11 cellular contexts compared by ENCODE assay signal in genomic region chr2:10400978-10401951, GRCh38. TPM values are rescaled to one million over a fixed set of nuclear protein-coding genes. Genes with fewer than 3 reads are reported as not detected.
DNase-seq lines count a peak whose midpoint lies in the region; ATAC-seq and TF ChIP-seq lines count a peak whose summit lies in the region.
"Had no signal": no experiment of that assay in that cellular context is flagged by ENCODE, and none has a peak within 500 bp of the region (broad histone marks: within the 10 kb centered on the region; RNA-seq: fewer than 3 reads in every experiment).

No MANE protein-coding gene starts in this region.

- TF ChIP-seq EP300 in transverse colon (IDR thresholded peaks at IDR 0.05; ENCODE audit: low read depth), result no peak

- H3K36me3 Mint-ChIP-seq in activated naive CD4-positive, alpha-beta T cell treated with anti-CD3 and anti-CD28 coated beads, Interleukin-2, amount 10 ng/mL, durations not matched to agents 7 days and 5 days, result peaks cover 39% of the 10 kb centered on the region
- no peaks in the 10 kb centered on the region for H3K36me3 Mint-ChIP-seq in activated naive CD8-positive, alpha-beta T cell

- H3K4me3 ChIP-seq in lung (no peak overlapping the region), transverse colon (no peak overlapping the region)
- H3K4me3 ChIP-seq: cardiac muscle cell had no signal

- H3K27me3 ChIP-seq in lung (ENCODE audit: control insufficient read depth, insufficient read depth), result no peaks in the 10 kb centered on the region
- H3K27me3 ChIP-seq in transverse colon, result no peaks in the 10 kb centered on the region
- H3K27me3 ChIP-seq: cardiac muscle cell, foreskin keratinocyte had no signal

- intact Hi-C loops in transverse colon (cut with DNase I; ENCODE audit: low total_unique reads), result no loop called here

- in situ Hi-C loops in transverse colon (cut with MboI; ENCODE audit: low pct_ligation_motif_present in 1 of 4, low pct_unique_long_range_greater_than_20kb in 1 of 4, low sequenced_read_pairs in 3 of 4), result loop anchor here in 2 of 4 donors (25.0 kb wide), 2 partner anchors 114 to 264 kb away; no protein-coding TSS in a partner anchor

- peak overlapping the region; percentile 76 for H3K27ac Mint-ChIP-seq in activated naive CD4-positive, alpha-beta T cell treated with anti-CD3 and anti-CD28 coated beads, Interleukin-2, amount 10 ng/mL, durations not matched to agents 7 days and 5 days
- H3K27ac Mint-ChIP-seq in activated naive CD8-positive, alpha-beta T cell, result peak overlapping the region; percentile 86

- peaks cover 40% of the 10 kb centered on the region for H3K4me1 Mint-ChIP-seq in activated naive CD4-positive, alpha-beta T cell treated with anti-CD3 and anti-CD28 coated beads, Interleukin-2, amount 10 ng/mL, durations not matched to agents 7 days and 5 days
- H3K4me1 Mint-ChIP-seq in activated naive CD8-positive, alpha-beta T cell (ENCODE audit: low read depth), result peaks cover 46% of the 10 kb centered on the region

- no peak for ATAC-seq in lung (ENCODE audit: insufficient read depth, low FRiP score)
- ATAC-seq: foreskin keratinocyte had no signal

- H3K36me3 ChIP-seq in lung (ENCODE audit: control insufficient read depth in 2 of 2, insufficient read depth in 2 of 2, low read length in 2 of 2), result peaks cover 0 to 5% of the 10 kb centered on the region in 2 donors
- no peaks in the 10 kb centered on the region for H3K36me3 ChIP-seq in transverse colon
- H3K36me3 ChIP-seq: cardiac muscle cell had no signal

- no peak for TF ChIP-seq POLR2A in transverse colon (IDR thresholded peaks at IDR 0.05)

- H3K27ac ChIP-seq in lung (ENCODE audit: low read depth in 1 of 2, low read length in 1 of 2), result peak overlapping the region; percentile 58 to 84
- peak overlapping the region; percentile 21 to 80 (median 60) for H3K27ac ChIP-seq in transverse colon
- H3K27ac ChIP-seq: cardiac muscle cell, foreskin keratinocyte had no signal

- WGBS in lung, 2 donors, result 51 to 58% methylated on average over 21 of the region's 21 CpGs
- WGBS in transverse colon (ENCODE audit: low coverage in 1 of 2), 2 donors, result 50 to 75% methylated on average over 4 to 21 of the region's 21 CpGs

- H3K9me3 ChIP-seq in lung (ENCODE audit: control insufficient read depth in 2 of 2, insufficient read depth in 1 of 2, low read length in 1 of 2) (no peaks in the 10 kb centered on the region), transverse colon (no peaks in the 10 kb centered on the region)

- TF ChIP-seq CTCF in lung (IDR thresholded peaks at IDR 0.05; ENCODE audit: control extremely low read depth, extremely low read depth), result no peak
- TF ChIP-seq CTCF in transverse colon (IDR thresholded peaks at IDR 0.05), result no peak

- CTCF ChIA-PET in activated naive CD4-positive, alpha-beta T cell treated with anti-CD3 and anti-CD28 coated beads, Interleukin-2, amount 10 ng/mL, durations not matched to agents 7 days and 5 days (lab: Charles Lee), result interaction anchor here (1.4 kb wide), 1 partner anchor 9 kb away, joined by 5 read pairs; no protein-coding TSS in a partner anchor

- no peak for DNase-seq in activated naive CD4-positive, alpha-beta T cell treated with anti-CD3 and anti-CD28 coated beads, Interleukin-2, amount 10 ng/mL, durations not matched to agents 7 days and 5 days
- DNase-seq in activated naive CD4-positive, alpha-beta T cell treated with Interleukin-2 at 50 U/mL for 16 hours, result no peak
- DNase-seq in lung (ENCODE audit: low spot score), result no peak
- DNase-seq in transverse colon, result peak; percentile 51
- no peak for DNase-seq in NOMO-1 treated with DMSO at 0.1 percent for 48 hours (lab: John Stamatoyannopoulos, UW; ENCODE audit: unreplicated experiment)
- no peak for DNase-seq in stimulated activated CD4-positive, alpha-beta T cell treated with anti-CD3 and anti-CD28 coated beads, Interleukin-4, amount 100 ng/mL, for 24 hours
- no peak for DNase-seq in T1000 (lab: John Stamatoyannopoulos, UW)
- DNase-seq: stimulated activated CD4-positive, alpha-beta T cell treated with anti-CD3 and anti-CD28 coated beads, Interleukin-4, amount 100 ng/mL, for 4 hours had no signal

- no peaks in the 10 kb centered on the region for H3K27me3 Mint-ChIP-seq in activated naive CD4-positive, alpha-beta T cell treated with anti-CD3 and anti-CD28 coated beads, Interleukin-2, amount 10 ng/mL, durations not matched to agents 7 days and 5 days
- no peaks in the 10 kb centered on the region for H3K27me3 Mint-ChIP-seq in activated naive CD8-positive, alpha-beta T cell

- peaks cover 3% of the 10 kb centered on the region for H3K9me3 Mint-ChIP-seq in activated naive CD4-positive, alpha-beta T cell treated with anti-CD3 and anti-CD28 coated beads, Interleukin-2, amount 10 ng/mL, durations not matched to agents 7 days and 5 days
- H3K9me3 Mint-ChIP-seq in activated naive CD8-positive, alpha-beta T cell (ENCODE audit: low read depth), result no peaks in the 10 kb centered on the region

- H3K4me1 ChIP-seq in lung (ENCODE audit: control insufficient read depth in 2 of 2, insufficient read depth in 2 of 2, low read length in 2 of 2) (peaks cover 14 to 62% of the 10 kb centered on the region in 2 donors), transverse colon (peaks cover 11 to 46% (median 22%) of the 10 kb centered on the region in 4 donors)

- H3K4me3 Mint-ChIP-seq in activated naive CD4-positive, alpha-beta T cell treated with anti-CD3 and anti-CD28 coated beads, Interleukin-2, amount 10 ng/mL, durations not matched to agents 7 days and 5 days, result no peak overlapping the region
- peak overlapping the region; percentile 32 for H3K4me3 Mint-ChIP-seq in activated naive CD8-positive, alpha-beta T cell

RNA-seq across cellular contexts. Expression of gene ODC1, which starts 46.9 kb away (rescaled TPM):
- total RNA-seq in lung (100 to 1,000 TPM in 1 of 2 donors, 10 to 100 TPM in 1; 49.2 to 102 TPM), transverse colon (10 to 100 TPM; 36.2 to 75.2 (median 43.2) TPM)
- polyA plus RNA-seq in lung, result 100 to 1,000 TPM in 1 of 2 donors, 10 to 100 TPM in 1; 32.5 to 115 TPM
